Comparison of ENCODE assay signal across 8 cellular contexts in the genomic region with DNA sequence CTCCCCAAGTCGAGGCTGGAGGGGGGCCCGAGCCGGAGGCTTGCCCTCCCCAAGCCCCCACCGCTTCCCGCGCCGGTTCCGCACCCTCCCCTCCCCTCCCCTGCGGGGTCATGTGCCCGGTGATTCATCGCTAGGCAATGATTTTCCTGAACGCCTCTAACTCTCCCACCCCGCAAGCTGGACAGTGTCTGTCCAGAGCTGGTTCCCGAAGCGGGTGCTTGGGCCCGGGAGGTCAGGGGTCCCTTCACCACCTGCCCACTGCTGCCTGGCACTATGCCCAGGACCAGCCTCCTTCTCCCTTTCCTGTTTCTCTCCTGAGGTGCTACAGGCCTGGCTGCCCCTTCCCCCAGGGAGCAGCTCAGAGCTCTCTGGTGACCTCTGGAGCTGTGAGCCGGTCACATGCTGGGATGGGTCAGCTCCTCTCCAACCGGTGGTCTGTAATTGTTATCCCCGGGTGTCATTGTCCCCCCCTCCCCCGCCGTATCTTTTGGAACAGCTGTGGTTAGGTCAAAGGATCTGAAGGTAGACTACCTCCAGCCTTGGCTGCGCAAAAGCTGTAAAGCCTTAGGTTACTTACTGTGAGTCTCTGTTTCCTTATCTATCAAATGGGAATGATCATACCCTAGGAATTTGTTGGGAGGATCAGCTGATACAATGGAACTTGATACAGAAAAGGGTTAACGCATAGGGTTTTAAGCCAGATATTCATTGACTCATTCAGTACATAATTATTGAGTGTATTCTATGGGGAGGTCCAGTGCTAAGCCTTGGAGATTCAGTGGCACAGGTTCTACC. TPM values are rescaled to one million over a fixed set of nuclear protein-coding genes. Genes with fewer than 3 reads are reported as not detected.
DNase-seq lines count a peak whose midpoint lies in the region; ATAC-seq, FAIRE-seq and TF ChIP-seq lines count a peak whose summit lies in the region.

No MANE protein-coding gene starts in this region.

- H3K4me2 ChIP-seq in K562 (ENCODE audit: insufficient read depth, low read length) (peak overlapping the region; percentile 94), hepatocyte (peak overlapping the region; percentile 96)

- peak in 2 of 3 experiments; percentile 19 to 39; a peak in 3 of 6 replicates for TF ChIP-seq CTCF in K562 (IDR thresholded peaks at IDR 0.05 in 2 of 3, conservative IDR thresholded peaks at IDR 0.05 in 1 of 3; ENCODE audit: insufficient read depth in 2 of 3, low read depth in 1 of 3, low read length in 3 of 3)
- TF ChIP-seq CTCF in hepatocyte (IDR thresholded peaks at IDR 0.05; ENCODE audit: poor library complexity) = no peak
- no peak for TF ChIP-seq CTCF in prostate gland (IDR thresholded peaks at IDR 0.05)

- no peaks in the 10 kb centered on the region for H3K9me3 ChIP-seq in HUES64 (ENCODE audit: insufficient read depth, low read depth, low read length)
- H3K9me3 ChIP-seq in T-helper 17 cell (ENCODE audit: control insufficient read depth, low read length, poor library complexity, severe bottlenecking) = no peaks in the 10 kb centered on the region
- H3K9me3 ChIP-seq in K562 (replicated peaks; ENCODE audit: control insufficient read depth, insufficient read depth, low read depth, low read length) = no peaks in the 10 kb centered on the region
- no peaks in the 10 kb centered on the region for H3K9me3 ChIP-seq in hepatocyte (ENCODE audit: low read depth)
- H3K9me3 ChIP-seq in prostate gland = no peaks in the 10 kb centered on the region

- H3K9me2 ChIP-seq in hepatocyte (replicated peaks; ENCODE audit: insufficient read depth) = no peaks in the 10 kb centered on the region

- H3K27ac ChIP-seq in HUES64 (ENCODE audit: low read depth, low read length) (peak overlapping the region; percentile 72), K562 (ENCODE audit: extremely low read depth, low read depth, low read length) (peak overlapping the region; percentile 88), hepatocyte (peak overlapping the region; percentile 99), prostate gland (peak overlapping the region; percentile 94 to 95)

- H3K4me3 ChIP-seq in HUES64 (ENCODE audit: low read length) (peak overlapping the region; percentile 86), K562 (peak overlapping the region; percentile 94), hepatocyte (peak overlapping the region; percentile 99), prostate gland (peak overlapping the region; percentile 93 to 98)

- H3K9me1 ChIP-seq in K562 (ENCODE audit: control insufficient read depth, insufficient read depth, low read length) = peaks cover 3% of the 10 kb centered on the region

- H3K27me3 Mint-ChIP-seq in T-helper 17 cell = peaks cover under 1% of the 10 kb centered on the region

- H4K20me1 ChIP-seq in K562 (replicated peaks; ENCODE audit: control insufficient read depth, insufficient read depth, low read length) (peaks cover 14% of the 10 kb centered on the region), hepatocyte (ENCODE audit: insufficient read depth, poor library complexity, severe bottlenecking) (peaks cover 37% of the 10 kb centered on the region)

- ATAC-seq in T-helper 17 cell (peak; percentile 52), K562 (peak; percentile 80), GM18861 (IDR thresholded peaks at IDR 0.05; ENCODE audit: unreplicated experiment) (no peak)

- peak; percentile 12 for TF ChIP-seq EP300 in K562 (IDR thresholded peaks at IDR 0.05; ENCODE audit: low read length)

- intact Hi-C loops in K562 (cut with micrococcal nuclease) (loop anchor here (2.0 to 10.0 kb wide), 3 partner anchors 75 to 299 kb away; a partner anchor contains a TSS), prostate gland (cut with DNase I) (loop anchor here (2.0 to 10.0 kb wide), 4 partner anchors 47 to 611 kb away; a partner anchor contains a TSS)

- no TSS peak for BruUV-seq in K562 (replicated peaks; lab: Mats Ljungman, UMichigan)

- peak overlapping the region; percentile 97 for H3K4me3 Mint-ChIP-seq in T-helper 17 cell

- H3K79me2 ChIP-seq in K562 (ENCODE audit: control insufficient read depth, insufficient read depth, low read length) (peaks cover 58% of the 10 kb centered on the region), hepatocyte (peaks cover 51% of the 10 kb centered on the region)

- TF ChIP-seq POLR2A in K562 (conservative IDR thresholded peaks at IDR 0.05) (no peak), prostate gland (IDR thresholded peaks at IDR 0.05) (peak; percentile 43)

- TF ChIP-seq RAD21 in K562 (CRISPR knock-in tag; conservative IDR thresholded peaks at IDR 0.05 in 1 of 2, IDR thresholded peaks at IDR 0.05 in 1 of 2) = no peak

- peaks cover 21% of the 10 kb centered on the region; the same call in 1 of the 2 replicates for H3K4me1 ChIP-seq in HUES64 (ENCODE audit: insufficient read depth, low read length)
- H3K4me1 ChIP-seq in K562 (replicated peaks in 1 of 2; ENCODE audit: control insufficient read depth in 2 of 2, insufficient read depth in 2 of 2, low read length in 2 of 2) = peaks cover 19 to 33% of the 10 kb centered on the region in 2 experiments; a peak in 4 of 5 replicates
- H3K4me1 ChIP-seq in hepatocyte (ENCODE audit: insufficient read depth) = peaks cover 12% of the 10 kb centered on the region
- peaks cover 4% of the 10 kb centered on the region for H3K4me1 ChIP-seq in prostate gland (replicated peaks)

- peak overlapping the region; percentile 19 for H3K27ac Mint-ChIP-seq in T-helper 17 cell

- peak overlapping the region; percentile 74 for H3K9ac ChIP-seq in HUES64 (ENCODE audit: low read depth, low read length)
- peak overlapping the region; percentile 84 to 88 for H3K9ac ChIP-seq in K562 (ENCODE audit: insufficient read depth in 1 of 2, low read depth in 2 of 2, low read length in 2 of 2)

- in situ Hi-C loops in K562 (cut with MboI) = loop anchor here (5.0 kb wide), 1 partner anchor 46 kb away; no protein-coding TSS in a partner anchor

- peak; percentile 50 for DNase-seq in NCI-H2081 (lab: John Stamatoyannopoulos, UW)
- DNase-seq in NCI-H2081 treated with DMSO at 0.1 percent for 48 hours (lab: John Stamatoyannopoulos, UW) = no peak
- DNase-seq in T-helper 17 cell = peak in 1 of 3 donors; percentile 46
- peak; percentile 79 to 84 (median 83) for DNase-seq in K562 (ENCODE audit: extremely low read depth in 1 of 4, low spot score in 3 of 4)
- peak; percentile 88 for DNase-seq in hepatocyte (ENCODE audit: low spot score)
- peak; percentile 81 for DNase-seq in prostate gland (ENCODE audit: low spot score)

- 2% methylated on average over 23 of the region's 23 CpGs for WGBS in HUES64
- WGBS in K562 (ENCODE audit: insufficient coverage, low coverage, missing lambda C conversion rate) = 0% methylated on average over 14 of the region's 23 CpGs
- WGBS in hepatocyte (ENCODE audit: low lambda C conversion rate, missing lambda C conversion rate) = 4% methylated on average over 14 of the region's 23 CpGs
- 7% methylated on average over 21 of the region's 23 CpGs for WGBS in prostate gland

- no peaks in the 10 kb centered on the region for H3K36me3 ChIP-seq in HUES64 (ENCODE audit: insufficient read depth, low read length)
- H3K36me3 ChIP-seq in K562 (ENCODE audit: control insufficient read depth, insufficient read depth, low read length) = peaks cover 26% of the 10 kb centered on the region; the same call in 1 of the 3 replicates
- H3K36me3 ChIP-seq in hepatocyte (replicated peaks; ENCODE audit: insufficient read depth, low read depth) = no peaks in the 10 kb centered on the region
- no peaks in the 10 kb centered on the region for H3K36me3 ChIP-seq in prostate gland

- peak overlapping the region; percentile 96 for H2AFZ ChIP-seq in K562 (ENCODE audit: low read depth, low read length)
- peak overlapping the region; percentile 92 for H2AFZ ChIP-seq in hepatocyte

- no peaks in the 10 kb centered on the region for H3K36me3 Mint-ChIP-seq in T-helper 17 cell (ENCODE audit: low read depth)

- CTCF ChIA-PET in K562 (lab: Yijun Ruan, JAX; ENCODE audit: low intra/inter-chr PET ratio) = interaction anchor here (0.7 to 3.8 kb wide), 2 partner anchors 47 kb away, joined by 4 to 28 read pairs; no protein-coding TSS in a partner anchor

- H3K4me1 Mint-ChIP-seq in T-helper 17 cell = peaks cover 19% of the 10 kb centered on the region

- H3K27me3 ChIP-seq in HUES64 (ENCODE audit: insufficient read depth, low read length) (peaks cover 4% of the 10 kb centered on the region; the same call in 1 of the 2 replicates), K562 (ENCODE audit: control insufficient read depth in 2 of 2, insufficient read depth in 2 of 2, low read length in 2 of 2) (no peaks in the 10 kb centered on the region), hepatocyte (no peaks in the 10 kb centered on the region), prostate gland (replicated peaks; ENCODE audit: insufficient read depth) (no peaks in the 10 kb centered on the region)

- POLR2A ChIA-PET in K562 (lab: Yijun Ruan, JAX) = interaction anchor here (0.6 to 4.0 kb wide), 10 partner anchors 10 to 1163 kb away, joined by 3 to 32 read pairs (median 4); a partner anchor contains a TSS

- peak; percentile 52 for FAIRE-seq in K562 (lab: Jason Lieb, UNC)

RNA-seq across cellular contexts. Expression of a gene that starts 0.7 kb away (rescaled TPM):
- polyA plus RNA-seq in HUES64 (2013, experiment 1 of 2) = 29.8 TPM
- polyA plus RNA-seq in HUES64 (2013, experiment 2 of 2) = 30.2 TPM
- total RNA-seq in T-helper 17 cell (1 to 10 TPM; 4.7 to 6.6 TPM), K562 (2014; rRNA removed) (46.2 and 48.2 TPM in 2 replicates), K562 (2014; rRNA removed; fragmentation: Illumina TruSeq; extraction: Trizol) (60.5 and 67.7 TPM in 2 replicates), K562 (2015; rRNA removed; fragmentation: Illumina TruSeq; extraction: Trizol) (91.6 and 94.0 TPM in 2 replicates), K562 (2021) (37.1 and 37.5 TPM in 2 replicates), hepatocyte (140 and 153 TPM in 2 replicates), prostate gland (10 to 100 TPM; 20.8 to 58.5 TPM)
- 37.7 and 53.0 TPM in 2 replicates for total RNA-seq in K562 (2011; cell fraction: chromatin; rRNA removed; ENCODE audit: low replicate concordance)
- 20.0 and 22.1 TPM in 2 replicates for total RNA-seq in K562 (2011; cell fraction: nucleolus; rRNA removed)
- 33.5 and 50.9 TPM in 2 replicates for total RNA-seq in K562 (2011; cell fraction: nucleoplasm; rRNA removed)
- polyA plus RNA-seq in K562 (2011; rRNA removed) (56.0 and 75.4 TPM in 2 replicates), K562 (2014; fragmentation: Illumina TruSeq; extraction: Trizol) (52.1 and 54.2 TPM in 2 replicates), K562 (2014; fragmentation: Nextera tagmentation; extraction: Ambion mirVana) (10 to 100 TPM; 12.0 to 14.4 TPM), K562 (2014; rRNA removed) (48.7 and 52.2 TPM in 2 replicates), hepatocyte (65.3 and 73.1 TPM in 2 replicates)
- 37.5 and 56.2 TPM in 2 replicates for polyA plus RNA-seq in K562 (2011; cell fraction: cytosol; rRNA removed)
- polyA plus RNA-seq in K562 (2011; cell fraction: nucleus; rRNA removed) = 27.6 and 52.1 TPM in 2 replicates
- polyA plus RNA-seq in K562 (2012) = 50.5 and 70.4 TPM in 2 replicates
- polyA minus RNA-seq in K562 (2011; rRNA and poly(A)+ RNA removed) = 58.8 and 76.1 TPM in 2 replicates
- polyA minus RNA-seq in K562 (2011; cell fraction: cytosol; rRNA and poly(A)+ RNA removed) = 20.0 and 27.8 TPM in 2 replicates
- polyA minus RNA-seq in K562 (2011; cell fraction: nucleus; rRNA and poly(A)+ RNA removed) = 15.6 and 39.2 TPM in 2 replicates

RNA-seq across cellular contexts. Expression of a gene that starts 42.3 kb away (rescaled TPM):
- not detected for polyA plus RNA-seq in HUES64 (2013, experiment 1 of 2)
- not detected for polyA plus RNA-seq in HUES64 (2013, experiment 2 of 2)
- not detected for total RNA-seq in T-helper 17 cell
- not detected in 2 replicates for total RNA-seq in K562 (2011; cell fraction: chromatin; rRNA removed; ENCODE audit: low replicate concordance)
- not detected in 2 replicates for total RNA-seq in K562 (2011; cell fraction: nucleolus; rRNA removed)
- not detected in 2 replicates for total RNA-seq in K562 (2011; cell fraction: nucleoplasm; rRNA removed)
- not detected in 2 replicates for total RNA-seq in K562 (2014; rRNA removed)
- not detected in 2 replicates for total RNA-seq in K562 (2014; rRNA removed; fragmentation: Illumina TruSeq; extraction: Trizol)
- total RNA-seq in K562 (2015; rRNA removed; fragmentation: Illumina TruSeq; extraction: Trizol) = not detected in 2 replicates
- not detected in 2 replicates for total RNA-seq in K562 (2021)
- polyA plus RNA-seq in K562 (2011; rRNA removed) = not detected in 2 replicates
- not detected in 2 replicates for polyA plus RNA-seq in K562 (2011; cell fraction: cytosol; rRNA removed)
- polyA plus RNA-seq in K562 (2011; cell fraction: nucleus; rRNA removed) = not detected in 2 replicates
- not detected in 2 replicates for polyA plus RNA-seq in K562 (2012)
- not detected in 2 replicates for polyA plus RNA-seq in K562 (2014; fragmentation: Illumina TruSeq; extraction: Trizol)
- polyA plus RNA-seq in K562 (2014; fragmentation: Nextera tagmentation; extraction: Ambion mirVana) = not detected
- polyA plus RNA-seq in K562 (2014; rRNA removed) = not detected in 2 replicates
- polyA minus RNA-seq in K562 (2011; rRNA and poly(A)+ RNA removed) = not detected in 2 replicates
- polyA minus RNA-seq in K562 (2011; cell fraction: cytosol; rRNA and poly(A)+ RNA removed) = not detected in 2 replicates
- not detected in 2 replicates for polyA minus RNA-seq in K562 (2011; cell fraction: nucleus; rRNA and poly(A)+ RNA removed)
- total RNA-seq in hepatocyte = not detected in 2 replicates
- polyA plus RNA-seq in hepatocyte = not detected in 2 replicates
- not detected for total RNA-seq in prostate gland

RNA-seq across cellular contexts. Expression of a gene that starts 54.7 kb away (rescaled TPM):
- 61.7 TPM for polyA plus RNA-seq in HUES64 (2013, experiment 1 of 2)
- 59.8 TPM for polyA plus RNA-seq in HUES64 (2013, experiment 2 of 2)
- total RNA-seq in T-helper 17 cell (10 to 100 TPM; 18.4 to 21.8 TPM), K562 (2014; rRNA removed) (166 and 202 TPM in 2 replicates), K562 (2014; rRNA removed; fragmentation: Illumina TruSeq; extraction: Trizol) (157 and 158 TPM in 2 replicates), K562 (2015; rRNA removed; fragmentation: Illumina TruSeq; extraction: Trizol) (139 and 146 TPM in 2 replicates), K562 (2021) (157 and 168 TPM in 2 replicates), hepatocyte (37.3 and 51.3 TPM in 2 replicates), prostate gland (10 to 100 TPM; 38.3 to 97.6 TPM)
- total RNA-seq in K562 (2011; cell fraction: chromatin; rRNA removed; ENCODE audit: low replicate concordance) = 44.3 and 58.4 TPM in 2 replicates
- total RNA-seq in K562 (2011; cell fraction: nucleolus; rRNA removed) = 43.0 and 45.4 TPM in 2 replicates
- total RNA-seq in K562 (2011; cell fraction: nucleoplasm; rRNA removed) = 63.6 and 81.8 TPM in 2 replicates
- polyA plus RNA-seq in K562 (2011; rRNA removed) (106 and 172 TPM in 2 replicates), K562 (2014; fragmentation: Illumina TruSeq; extraction: Trizol) (209 and 212 TPM in 2 replicates), K562 (2014; fragmentation: Nextera tagmentation; extraction: Ambion mirVana) (10 to 100 TPM; 63.3 to 99.3 TPM), K562 (2014; rRNA removed) (191 and 196 TPM in 2 replicates), hepatocyte (59.3 and 62.0 TPM in 2 replicates)
- polyA plus RNA-seq in K562 (2011; cell fraction: cytosol; rRNA removed) = 79.0 and 152 TPM in 2 replicates
- 60.6 and 127 TPM in 2 replicates for polyA plus RNA-seq in K562 (2011; cell fraction: nucleus; rRNA removed)
- 108 and 136 TPM in 2 replicates for polyA plus RNA-seq in K562 (2012)
- 66.3 and 111 TPM in 2 replicates for polyA minus RNA-seq in K562 (2011; rRNA and poly(A)+ RNA removed)
- polyA minus RNA-seq in K562 (2011; cell fraction: cytosol; rRNA and poly(A)+ RNA removed) = 36.9 and 52.2 TPM in 2 replicates
- 16.4 and 34.3 TPM in 2 replicates for polyA minus RNA-seq in K562 (2011; cell fraction: nucleus; rRNA and poly(A)+ RNA removed)

Comparison
In these comparisons a context has a peak if more than half of its experiments do, and no peak if none do; other contexts are left out.
1. CTCF ChIP-seq: peak in K562 (2 of 3); none in hepatocyte (single experiment) and prostate gland (0 of 4).
2. Peak in every context shown above with its lines, with median percentiles within 50 percentile points of each other: H3K27ac ChIP-seq and H3K4me3 ChIP-seq.